Comparison of ENCODE assay signal across 8 cellular contexts in genomic region chr7:27739301-27739913, GRCh38. TPM values are rescaled to one million over a fixed set of nuclear protein-coding genes. Genes with fewer than 3 reads are reported as not detected.
DNase-seq lines count a peak whose midpoint lies in the region; ATAC-seq and TF ChIP-seq lines count a peak whose summit lies in the region.

No MANE protein-coding gene starts in this region.

- POLR2A ChIA-PET in RWPE1 (lab: Yijun Ruan, JAX; ENCODE audit: low non-redundant PET): interaction anchor here (0.6 to 1.0 kb wide), 3 partner anchors 35 to 311 kb away, joined by 3 to 4 read pairs (median 4); no protein-coding TSS in a partner anchor
- POLR2A ChIA-PET in HEK293T (lab: Yijun Ruan, JAX): interaction anchor here (0.6 to 1.2 kb wide), 5 partner anchors 16 to 549 kb away, joined by 3 to 4 read pairs (median 3); partner anchors contain the start of gene HIBADH

- no peak for DNase-seq in CD14-positive monocyte (ENCODE audit: low spot score)
- DNase-seq in RWPE1 (ENCODE audit: low spot score): no peak
- no peak for DNase-seq in effector memory CD8-positive, alpha-beta T cell
- DNase-seq in HEK293T (ENCODE audit: extremely low spot score): no peak
- no peak for DNase-seq in kidney tubule cell (ENCODE audit: low spot score)

- intact Hi-C loops in CD14-positive monocyte (cut with micrococcal nuclease): no loop called here

- H3K27me3 ChIP-seq in muscle layer of duodenum (ENCODE audit: low read depth, low read length): no peaks in the 10 kb centered on the region

- peaks cover 0 to 3% (median 0%) of the 10 kb centered on the region in 7 donors for H3K9me3 Mint-ChIP-seq in CD14-positive monocyte
- no peaks in the 10 kb centered on the region for H3K9me3 Mint-ChIP-seq in effector memory CD8-positive, alpha-beta T cell

- peak overlapping the region; percentile 86 to 99 for H3K4me3 ChIP-seq in muscle layer of duodenum (ENCODE audit: low read depth in 1 of 2, low read length in 2 of 2)

- H3K27me3 Mint-ChIP-seq in CD14-positive monocyte (ENCODE audit: low read depth in 3 of 3): peaks cover 0 to 3% (median 2%) of the 10 kb centered on the region in 3 donors
- no peaks in the 10 kb centered on the region for H3K27me3 Mint-ChIP-seq in effector memory CD8-positive, alpha-beta T cell

- peaks cover 7 to 18% of the 10 kb centered on the region in 2 donors for H3K4me1 ChIP-seq in muscle layer of duodenum (ENCODE audit: control insufficient read depth in 1 of 2, insufficient read depth in 2 of 2, low read length in 2 of 2)

- H3K36me3 Mint-ChIP-seq in CD14-positive monocyte: peaks cover 3 to 6% of the 10 kb centered on the region in 2 donors
- peaks cover 28% of the 10 kb centered on the region for H3K36me3 Mint-ChIP-seq in effector memory CD8-positive, alpha-beta T cell (ENCODE audit: insufficient read depth)

- no peaks in the 10 kb centered on the region for H3K9me3 ChIP-seq in muscle layer of duodenum (ENCODE audit: control insufficient read depth in 1 of 2, low read length in 2 of 2)

- ATAC-seq in GM18858 (IDR thresholded peaks at IDR 0.05; ENCODE audit: unreplicated experiment): peak; percentile 23
- ATAC-seq in HG03066 (IDR thresholded peaks at IDR 0.05; ENCODE audit: low read depth, unreplicated experiment): peak; percentile 43
- ATAC-seq in effector memory CD8-positive, alpha-beta T cell (replicated peaks): peak; percentile 9

- H3K4me1 Mint-ChIP-seq in CD14-positive monocyte: peaks cover 31% of the 10 kb centered on the region
- peaks cover 20 to 30% of the 10 kb centered on the region in 2 donors for H3K4me1 Mint-ChIP-seq in effector memory CD8-positive, alpha-beta T cell (ENCODE audit: low read depth in 2 of 2)

- H3K36me3 ChIP-seq in muscle layer of duodenum (ENCODE audit: control insufficient read depth in 1 of 2, insufficient read depth in 2 of 2, low read length in 2 of 2): peaks cover 0 to 5% of the 10 kb centered on the region in 2 donors

- H3K4me3 Mint-ChIP-seq in CD14-positive monocyte: peak overlapping the region; percentile 97
- H3K4me3 Mint-ChIP-seq in effector memory CD8-positive, alpha-beta T cell: peak overlapping the region; percentile 87 to 98

- TF ChIP-seq CTCF in CD14-positive monocyte (IDR thresholded peaks at IDR 0.05) (no peak), RWPE1 (conservative IDR thresholded peaks at IDR 0.05; ENCODE audit: low read depth) (no peak)

- H3K27ac ChIP-seq in RWPE1 (peak overlapping the region; percentile 93), muscle layer of duodenum (ENCODE audit: low read length) (peak overlapping the region; percentile 99)

- H3K27ac Mint-ChIP-seq in CD14-positive monocyte: peak overlapping the region; percentile 98 to 100 (median 99)
- peak overlapping the region; percentile 94 to 100 for H3K27ac Mint-ChIP-seq in effector memory CD8-positive, alpha-beta T cell

- CTCF ChIA-PET in RWPE1 (lab: Yijun Ruan, JAX): interaction anchor here (1.0 to 1.5 kb wide), 3 partner anchors 35 to 543 kb away, joined by 3 to 10 read pairs (median 5); no protein-coding TSS in a partner anchor
- CTCF ChIA-PET in HEK293T (lab: Yijun Ruan, JAX): no interaction called here

TF ChIP-seq in HEK293T, 16 proteins besides CTCF, POLR2A, EP300 and RAD21:
- TF ChIP-seq NFRKB (IDR thresholded peaks at IDR 0.05): no peak
- TF ChIP-seq FOXM1 (IDR thresholded peaks at IDR 0.05; ENCODE audit: borderline replicate concordance): no peak
- no peak for TF ChIP-seq PKNOX1 (IDR thresholded peaks at IDR 0.05)
- no peak for TF ChIP-seq ELF4 (IDR thresholded peaks at IDR 0.05)
- no peak for TF ChIP-seq LEF1 (IDR thresholded peaks at IDR 0.05; ENCODE audit: borderline replicate concordance)
- TF ChIP-seq L3MBTL2 (conservative IDR thresholded peaks at IDR 0.05): no peak
- no peak for TF ChIP-seq SUZ12 (IDR thresholded peaks at IDR 0.05)
- no peak for TF ChIP-seq FOXA1 (IDR thresholded peaks at IDR 0.05)
- TF ChIP-seq TARDBP (IDR thresholded peaks at IDR 0.05): no peak
- TF ChIP-seq ARNT (IDR thresholded peaks at IDR 0.05): no peak
- no peak for TF ChIP-seq BHLHE40 (IDR thresholded peaks at IDR 0.05; ENCODE audit: borderline replicate concordance)
- TF ChIP-seq SP1 (IDR thresholded peaks at IDR 0.05): no peak
- no peak for TF ChIP-seq HDGF (IDR thresholded peaks at IDR 0.05; ENCODE audit: borderline replicate concordance)
- no peak for TF ChIP-seq CTBP1 (IDR thresholded peaks at IDR 0.05; ENCODE audit: borderline replicate concordance)
- no peak for TF ChIP-seq FOXK2 (IDR thresholded peaks at IDR 0.05)
- TF ChIP-seq ZNF384 (IDR thresholded peaks at IDR 0.05): no peak

RNA-seq across cellular contexts. Expression of gene TAX1BP1, which starts 0.6 kb away (rescaled TPM):
- 100 to 1,000 TPM in 1 of 2 donors, 10 to 100 TPM in 1; 85.3 to 106 TPM for polyA plus RNA-seq in CD14-positive monocyte
